In the genomic region with DNA sequence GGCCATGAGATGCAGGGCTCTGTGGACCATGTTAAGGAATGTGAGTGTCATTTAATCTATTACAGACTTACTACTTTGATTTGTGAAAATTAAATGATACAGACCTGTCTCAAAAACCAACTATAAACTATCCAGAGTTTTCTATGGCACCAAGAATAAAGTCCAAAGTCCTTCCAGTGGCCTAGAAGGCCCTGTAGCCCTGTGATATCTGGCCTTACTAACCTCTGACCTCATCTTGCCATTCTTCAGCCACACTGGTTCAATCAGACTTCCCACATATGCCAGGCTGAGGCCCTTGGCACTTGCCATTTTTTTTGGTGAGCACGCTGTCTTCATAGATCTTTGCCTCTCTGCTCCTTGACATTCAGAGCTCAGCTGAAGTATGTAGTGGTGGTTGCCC, we compare ENCODE assay signal across 31 cellular contexts.
"Had no signal": no experiment of that assay in that cellular context is flagged by ENCODE, and none has a peak within 500 bp of the region (broad histone marks: within the 10 kb centered on the region; RNA-seq: fewer than 3 reads in every experiment).

No MANE protein-coding gene starts in this region.

- H3K9me3 ChIP-seq: colonic mucosa, gastrocnemius medialis had no signal

- H3K27me3 ChIP-seq: ascending aorta, breast epithelium, cardiac muscle cell, colonic mucosa, esophagus muscularis mucosa, foreskin keratinocyte, gastrocnemius medialis had no signal

- H3K4me3 ChIP-seq: ascending aorta, breast epithelium, cardiac muscle cell, colonic mucosa, esophagus muscularis mucosa, gastrocnemius medialis had no signal

- DNase-seq: activated B cell treated with CpG ODN at 0.5 μM for 24 hours; activated CD4-positive, alpha-beta T cell treated with anti-CD3 and anti-CD28 coated beads for 48 hours; activated CD4-positive, alpha-beta T cell treated with anti-CD3 and anti-CD28 coated beads, Interleukin-2, amount 50 U/mL, for 1 hour; activated CD4-positive, alpha-beta T cell treated with anti-CD3 and anti-CD28 coated beads, Interleukin-2, amount 50 U/mL, for 48 hours; activated CD8-positive, alpha-beta memory T cell treated with anti-CD3 and anti-CD28 coated beads for 24 hours; activated CD8-positive, alpha-beta T cell treated with anti-CD3 and anti-CD28 coated beads for 36 hours; activated gamma-delta T cell; activated naive CD4-positive, alpha-beta T cell; activated naive CD4-positive, alpha-beta T cell treated with anti-CD3 and anti-CD28 coated beads, Interleukin-2, amount 10 ng/mL, durations not matched to agents 7 days and 5 days; activated naive CD8-positive, alpha-beta T cell treated with anti-CD3 and anti-CD28 coated beads, Interleukin-2, amount 10 ng/mL, durations not matched to agents 7 days and 5 days; activated T-cell treated with anti-CD3 and anti-CD28 coated beads, Interleukin-2, amount 50 U/mL, for 1 hour; activated T-cell treated with anti-CD3 and anti-CD28 coated beads, Interleukin-2, amount 50 U/mL, for 48 hours; central memory CD4-positive, alpha-beta T cell; cerebellar nuclear complex; colonic mucosa; effector CD8-positive, alpha-beta T cell; erythroblast; foreskin keratinocyte; gastrocnemius medialis; T-helper 1 cell; T-helper 17 cell; T1000; WERI-Rb-1 had no signal

- ATAC-seq: activated CD4-positive, CD25-positive, alpha-beta regulatory T cell treated with anti-CD3 and anti-CD28 coated beads, Interleukin-2, amount 50 U/mL, for 24 hours; activated CD8-positive, alpha-beta T cell treated with anti-CD3 and anti-CD28 coated beads for 36 hours; activated naive CD4-positive, alpha-beta T cell treated with anti-CD3 and anti-CD28 coated beads, Interleukin-2, amount 50 U/mL, for 72 hours; foreskin keratinocyte; gastrocnemius medialis; T-helper 17 cell had no signal

- H3K4me1 ChIP-seq: breast epithelium, colonic mucosa, foreskin keratinocyte had no signal

- H3K4me3 Mint-ChIP-seq: activated B cell treated with CpG ODN at 0.5 μM for 24 hours; activated CD8-positive, alpha-beta T cell treated with anti-CD3 and anti-CD28 coated beads for 36 hours; activated naive CD4-positive, alpha-beta T cell treated with anti-CD3 and anti-CD28 coated beads, Interleukin-2, amount 10 ng/mL, durations not matched to agents 7 days and 5 days; activated naive CD8-positive, alpha-beta T cell treated with anti-CD3 and anti-CD28 coated beads, Interleukin-2, amount 10 ng/mL, durations not matched to agents 7 days and 5 days; brain; T-helper 17 cell; T-helper 2 cell treated with Interferon-gamma antibody and Interleukin-4, amounts not matched to agents 5 μg/mL and 100 μg/mL, for 36 hours had no signal

- H3K9me3 Mint-ChIP-seq: activated CD8-positive, alpha-beta T cell treated with anti-CD3 and anti-CD28 coated beads for 36 hours had no signal

- H3K27me3 Mint-ChIP-seq: activated B cell treated with CpG ODN at 0.5 μM for 24 hours; activated CD8-positive, alpha-beta T cell treated with anti-CD3 and anti-CD28 coated beads for 36 hours; activated naive CD4-positive, alpha-beta T cell treated with anti-CD3 and anti-CD28 coated beads, Interleukin-2, amount 10 ng/mL, durations not matched to agents 7 days and 5 days; activated naive CD8-positive, alpha-beta T cell treated with anti-CD3 and anti-CD28 coated beads, Interleukin-2, amount 10 ng/mL, durations not matched to agents 7 days and 5 days; brain; T-helper 17 cell had no signal

- H3K36me3 ChIP-seq: breast epithelium, colonic mucosa had no signal

- H3K27ac ChIP-seq: ascending aorta, breast epithelium, cardiac muscle cell, colonic mucosa, esophagus muscularis mucosa, foreskin keratinocyte, gastrocnemius medialis, WERI-Rb-1 had no signal

- H3K27ac Mint-ChIP-seq: activated B cell treated with CpG ODN at 0.5 μM for 24 hours; activated CD8-positive, alpha-beta T cell treated with anti-CD3 and anti-CD28 coated beads for 36 hours; activated naive CD4-positive, alpha-beta T cell treated with anti-CD3 and anti-CD28 coated beads, Interleukin-2, amount 10 ng/mL, durations not matched to agents 7 days and 5 days; activated naive CD4-positive, alpha-beta T cell treated with anti-CD3 and anti-CD28 coated beads, Interleukin-2, amount 50 U/mL, for 72 hours; activated naive CD8-positive, alpha-beta T cell treated with anti-CD3 and anti-CD28 coated beads, Interleukin-2, amount 10 ng/mL, durations not matched to agents 7 days and 5 days; brain; T-helper 17 cell; T-helper 2 cell treated with Interferon-gamma antibody and Interleukin-4, amounts not matched to agents 5 μg/mL and 100 μg/mL, for 36 hours had no signal
